In genomic region chr17:73133911-73134649, GRCh38 we compare ENCODE assay signal across 3 cellular contexts.
TF ChIP-seq lines count a peak whose summit lies in the region.

No MANE protein-coding gene starts in this region.

TF ChIP-seq in SK-N-SH, 30 proteins besides CTCF, POLR2A, EP300 and RAD21:
- TF ChIP-seq GATA2 (CRISPR knock-in tag; IDR thresholded peaks at IDR 0.05): no peak
- TF ChIP-seq CHD2 (IDR thresholded peaks at IDR 0.05; ENCODE audit: low read length, partially characterized antibody): no peak
- TF ChIP-seq USF1 (IDR thresholded peaks at IDR 0.05; ENCODE audit: borderline replicate concordance, low read depth): peak; percentile 56; the same call in 1 of the 2 replicates
- TF ChIP-seq RCOR1 (IDR thresholded peaks at IDR 0.05; ENCODE audit: low read length): no peak
- no peak for TF ChIP-seq JUND (IDR thresholded peaks at IDR 0.05)
- TF ChIP-seq FOXM1 (IDR thresholded peaks at IDR 0.05; ENCODE audit: low read depth): no peak
- no peak for TF ChIP-seq ZBTB33 (IDR thresholded peaks at IDR 0.05; ENCODE audit: borderline replicate concordance, low read depth)
- TF ChIP-seq NFIC (IDR thresholded peaks at IDR 0.05; ENCODE audit: borderline replicate concordance): no peak
- no peak for TF ChIP-seq FOSL2 (IDR thresholded peaks at IDR 0.05; ENCODE audit: borderline replicate concordance, low read depth)
- no peak for TF ChIP-seq GABPA (IDR thresholded peaks at IDR 0.05; ENCODE audit: low read depth)
- no peak for TF ChIP-seq NRF1 (IDR thresholded peaks at IDR 0.05; ENCODE audit: low read depth, low read length)
- TF ChIP-seq ELF1 (IDR thresholded peaks at IDR 0.05): 0 out of 2 replicates have a peak, but pooled peaks have one; percentile 9
- TF ChIP-seq TCF12 (IDR thresholded peaks at IDR 0.05): no peak

TF ChIP-seq in SK-N-SH treated with all-trans-retinoic acid at 6 μM for 48 hours, 23 proteins besides CTCF, POLR2A, EP300 and RAD21:
- no peak for TF ChIP-seq GLIS3 (CRISPR knock-in tag; IDR thresholded peaks at IDR 0.05)
- no peak for TF ChIP-seq ZNF70 (CRISPR knock-in tag; IDR thresholded peaks at IDR 0.05)
- TF ChIP-seq POU6F1 (CRISPR knock-in tag; IDR thresholded peaks at IDR 0.05; ENCODE audit: borderline replicate concordance, low read depth): no peak
- no peak for TF ChIP-seq ZFP30 (CRISPR knock-in tag; IDR thresholded peaks at IDR 0.05)
- TF ChIP-seq ZFP3 (CRISPR knock-in tag; IDR thresholded peaks at IDR 0.05): no peak
- TF ChIP-seq CSDC2 (CRISPR knock-in tag; IDR thresholded peaks at IDR 0.05): no peak
- no peak for TF ChIP-seq SNAI2 (CRISPR knock-in tag; IDR thresholded peaks at IDR 0.05)
- no peak for TF ChIP-seq RARB (CRISPR knock-in tag; IDR thresholded peaks at IDR 0.05)
- no peak for TF ChIP-seq ESRRG (CRISPR knock-in tag; IDR thresholded peaks at IDR 0.05)
- TF ChIP-seq ISL1 (CRISPR knock-in tag; IDR thresholded peaks at IDR 0.05): no peak
- no peak for TF ChIP-seq PPARA (CRISPR knock-in tag; IDR thresholded peaks at IDR 0.05; ENCODE audit: borderline replicate concordance)
- TF ChIP-seq TSHZ2 (CRISPR knock-in tag; IDR thresholded peaks at IDR 0.05): no peak
- TF ChIP-seq ZC3H10 (CRISPR knock-in tag; IDR thresholded peaks at IDR 0.05): no peak
- TF ChIP-seq PATZ1 (CRISPR knock-in tag; IDR thresholded peaks at IDR 0.05; ENCODE audit: borderline replicate concordance): no peak
TF ChIP-seq in SK-N-SH treated with all-trans-retinoic acid at 6 μM for 48 hours: peak in this region for 0.

TF ChIP-seq in K562, 482 proteins besides CTCF, POLR2A, EP300 and RAD21:
- TF ChIP-seq ARID3A (IDR thresholded peaks at IDR 0.05; ENCODE audit: borderline replicate concordance, low read depth, low read length) (no peak), USF2 (CRISPR knock-in tag; IDR thresholded peaks at IDR 0.05) (peak; percentile 64), CBX3 (IDR thresholded peaks at IDR 0.05; ENCODE audit: borderline replicate concordance in 1 of 2, low read length in 2 of 2) (peak in 1 of 2 experiments; percentile 17; a peak in 1 of 3 replicates), ARID3B (CRISPR knock-in tag; IDR thresholded peaks at IDR 0.05; ENCODE audit: borderline replicate concordance) (no peak), TFE3 (CRISPR knock-in tag; IDR thresholded peaks at IDR 0.05) (peak; percentile 80), EHMT2 (IDR thresholded peaks at IDR 0.05) (0 out of 2 replicates have a peak, but pooled peaks have one; percentile 28), ZNF324 (CRISPR knock-in tag; IDR thresholded peaks at IDR 0.05) (no peak), TOE1 (IDR thresholded peaks at IDR 0.05; ENCODE audit: borderline replicate concordance) (peak; percentile 60; the same call in 1 of the 2 replicates), TOE1 (CRISPR knock-in tag; IDR thresholded peaks at IDR 0.05; ENCODE audit: borderline replicate concordance, low read depth) (no peak), RAD51 (IDR thresholded peaks at IDR 0.05; ENCODE audit: borderline replicate concordance, low read depth) (peak; percentile 59; the same call in 1 of the 2 replicates), ELF1 (tag; IDR thresholded peaks at IDR 0.05) (peak; percentile 68)
